Comparison of ENCODE assay signal across 8 cellular contexts in genomic region chr6:70411948-70412796, GRCh38. TPM values are rescaled to one million over a fixed set of nuclear protein-coding genes. Genes with fewer than 3 reads are reported as not detected.
DNase-seq lines count a peak whose midpoint lies in the region; ATAC-seq, FAIRE-seq and TF ChIP-seq lines count a peak whose summit lies in the region.

No MANE protein-coding gene starts in this region.

- no peak for TF ChIP-seq CTCF in astrocyte (IDR thresholded peaks at IDR 0.05; ENCODE audit: insufficient read depth, low read depth, low read length)
- no peak for TF ChIP-seq CTCF in right lobe of liver (IDR thresholded peaks at IDR 0.05)
- no peak for TF ChIP-seq CTCF in tibial artery (IDR thresholded peaks at IDR 0.05)

- H3K4me1 Mint-ChIP-seq in activated T-cell treated with anti-CD3 and anti-CD28 coated beads, Interleukin-2, amount 50 U/mL, for 4 hours (ENCODE audit: low read depth) = peaks cover 19% of the 10 kb centered on the region
- peaks cover 7% of the 10 kb centered on the region for H3K4me1 Mint-ChIP-seq in astrocyte (ENCODE audit: low read depth, unreplicated experiment)

- ATAC-seq in activated T-cell treated with anti-CD3 and anti-CD28 coated beads, Interleukin-2, amount 50 U/mL, for 4 hours = no peak
- no peak for ATAC-seq in right lobe of liver

- H2AFZ ChIP-seq in astrocyte (ENCODE audit: low read depth, low read length) = peak overlapping the region; percentile 98

- H3K4me3 ChIP-seq in astrocyte (ENCODE audit: insufficient read depth, low read depth, low read length) (peak overlapping the region; percentile 95), right lobe of liver (peak overlapping the region; percentile 89 to 93 (median 91)), tibial artery (peak overlapping the region; percentile 97 to 99)

- H3K27ac ChIP-seq in astrocyte (ENCODE audit: low read depth, low read length) = peak overlapping the region; percentile 66
- H3K27ac ChIP-seq in right lobe of liver = peak overlapping the region in 2 of 3 donors; percentile 61 to 66
- H3K27ac ChIP-seq in tibial artery = peak overlapping the region; percentile 90 to 97

- H3K4me2 ChIP-seq in astrocyte (ENCODE audit: low read length) = peak overlapping the region; percentile 97

- 59% methylated on average over 2 of the region's 14 CpGs for WGBS in right lobe of liver (ENCODE audit: insufficient coverage, low coverage, low lambda C conversion rate, missing lambda C conversion rate)

- intact Hi-C loops in right lobe of liver (cut with DNase I) (no loop called here), tibial artery (cut with DNase I; ENCODE audit: low total_unique reads) (loop anchor here (5.0 kb wide), 1 partner anchor 255 kb away; the partner anchor contains the start of gene SMAP1)

- peak; percentile 34 for FAIRE-seq in astrocyte (lab: Jason Lieb, UNC)

- peak overlapping the region; percentile 92 for H3K4me3 Mint-ChIP-seq in activated T-cell treated with anti-CD3 and anti-CD28 coated beads, Interleukin-2, amount 50 U/mL, for 4 hours
- peak overlapping the region; percentile 99 for H3K4me3 Mint-ChIP-seq in astrocyte (ENCODE audit: unreplicated experiment)

- H3K4me1 ChIP-seq in astrocyte (ENCODE audit: insufficient read depth, low read length) = no peaks in the 10 kb centered on the region
- H3K4me1 ChIP-seq in right lobe of liver = peaks cover 0 to 11% (median 2%) of the 10 kb centered on the region in 4 donors
- H3K4me1 ChIP-seq in tibial artery = peaks cover 0 to 19% (median 14%) of the 10 kb centered on the region in 4 donors

- H3K79me2 ChIP-seq in astrocyte (ENCODE audit: insufficient read depth, low read length) = no peaks in the 10 kb centered on the region

- H3K9me3 ChIP-seq in astrocyte (ENCODE audit: insufficient read depth, low read depth, low read length) = no peaks in the 10 kb centered on the region
- H3K9me3 ChIP-seq in right lobe of liver = no peaks in the 10 kb centered on the region
- H3K9me3 ChIP-seq in tibial artery = no peaks in the 10 kb centered on the region

- no peaks in the 10 kb centered on the region for H4K20me1 ChIP-seq in astrocyte (ENCODE audit: insufficient read depth, low read length)

- no peaks in the 10 kb centered on the region for H3K9me3 Mint-ChIP-seq in activated T-cell treated with anti-CD3 and anti-CD28 coated beads, Interleukin-2, amount 50 U/mL, for 4 hours
- H3K9me3 Mint-ChIP-seq in astrocyte (ENCODE audit: unreplicated experiment) = no peaks in the 10 kb centered on the region

- no peaks in the 10 kb centered on the region for H3K36me3 Mint-ChIP-seq in activated T-cell treated with anti-CD3 and anti-CD28 coated beads, Interleukin-2, amount 50 U/mL, for 4 hours (ENCODE audit: insufficient read depth)
- no peaks in the 10 kb centered on the region for H3K36me3 Mint-ChIP-seq in astrocyte (ENCODE audit: low read depth, unreplicated experiment)

- no peak for DNase-seq in activated T-cell treated with anti-CD3 and anti-CD28 coated beads, Interleukin-2, amount 50 U/mL, for 4 hours
- no peak for DNase-seq in activated T-cell treated with anti-CD3 and anti-CD28 coated beads, Interleukin-2, amount 50 U/mL, for 1 hour
- no peak for DNase-seq in astrocyte (ENCODE audit: low read depth)
- no peak for DNase-seq in right lobe of liver
- DNase-seq in tibial artery = no peak
- no peak for DNase-seq in NCI-H69 (lab: John Stamatoyannopoulos, UW)
- DNase-seq in DMS79 treated with DMSO at 0.1 percent for 48 hours (lab: John Stamatoyannopoulos, UW) = no peak
- DNase-seq in NCI-H1436 (lab: John Stamatoyannopoulos, UW) = no peak

- TF ChIP-seq POLR2A in right lobe of liver (IDR thresholded peaks at IDR 0.05) = no peak

- no peaks in the 10 kb centered on the region for H3K36me3 ChIP-seq in astrocyte (ENCODE audit: insufficient read depth, low read length)
- H3K36me3 ChIP-seq in right lobe of liver = no peaks in the 10 kb centered on the region
- H3K36me3 ChIP-seq in tibial artery = no peaks in the 10 kb centered on the region

- peak overlapping the region; percentile 91 for H3K27ac Mint-ChIP-seq in astrocyte (ENCODE audit: unreplicated experiment)

- H3K9ac ChIP-seq in astrocyte (ENCODE audit: low read length) = peak overlapping the region; percentile 93

- H3K27me3 ChIP-seq in astrocyte (ENCODE audit: insufficient read depth, low read length) (no peaks in the 10 kb centered on the region), right lobe of liver (no peaks in the 10 kb centered on the region), tibial artery (no peaks in the 10 kb centered on the region)

- peaks cover 2% of the 10 kb centered on the region for H3K27me3 Mint-ChIP-seq in activated T-cell treated with anti-CD3 and anti-CD28 coated beads, Interleukin-2, amount 50 U/mL, for 4 hours (ENCODE audit: low read depth)
- peaks cover 2% of the 10 kb centered on the region for H3K27me3 Mint-ChIP-seq in astrocyte (ENCODE audit: low read depth, unreplicated experiment)

RNA-seq across cellular contexts. Expression of gene FAM135A, which starts 1.1 kb away (rescaled TPM):
- total RNA-seq in activated T-cell treated with anti-CD3 and anti-CD28 coated beads, Interleukin-2, amount 50 U/mL, for 4 hours = 1 to 10 TPM; 3.0 to 3.5 (median 3.5) TPM
- total RNA-seq in astrocyte (8.4 and 10.0 TPM in 2 replicates), right lobe of liver (10 to 100 TPM in 2 of 6 experiments, 1 to 10 TPM in 4; 3.9 to 17.0 (median 8.0) TPM)
